In genomic region chr7:111931958-111932357, GRCh38 we compare ENCODE assay signal across 34 cellular contexts.
DNase-seq lines count a peak whose midpoint lies in the region; ATAC-seq and TF ChIP-seq lines count a peak whose summit lies in the region.
"Had no signal": no experiment of that assay in that cellular context is flagged by ENCODE, and none has a peak within 500 bp of the region (broad histone marks: within the 10 kb centered on the region; RNA-seq: fewer than 3 reads in every experiment).

No MANE protein-coding gene starts in this region.

- H3K4me3 Mint-ChIP-seq in MCF 10A (ENCODE audit: unreplicated experiment), result no peak overlapping the region
- no peak overlapping the region for H3K4me3 Mint-ChIP-seq in activated naive CD4-positive, alpha-beta T cell treated with anti-CD3 and anti-CD28 coated beads for 36 hours
- H3K4me3 Mint-ChIP-seq in natural killer cell treated with Interleukin-12 subunit alpha and Interleukin-12 subunit beta and Interleukin-15 and Interleukin-18, amount 100 ng/mL, for 72 hours, result no peak overlapping the region
- H3K4me3 Mint-ChIP-seq: activated CD4-positive, alpha-beta T cell treated with anti-CD3 and anti-CD28 coated beads, Interleukin-2, amount 10 ng/mL, durations not matched to agents 24 days and 14 days; activated naive CD8-positive, alpha-beta T cell; immature natural killer cell; neural progenitor cell had no signal

- H3K27ac ChIP-seq in breast epithelium (peak overlapping the region; percentile 74 to 88), fibroblast of lung (ENCODE audit: insufficient read depth, low read length) (no peak overlapping the region)
- H3K27ac ChIP-seq: GM23248, KMS-11, neural progenitor cell, thoracic aorta had no signal

- no peak overlapping the region for H3K4me3 ChIP-seq in breast epithelium
- H3K4me3 ChIP-seq in fibroblast of lung (replicated peaks in 1 of 4; ENCODE audit: control extremely low read depth in 1 of 4, insufficient read depth in 1 of 4, low read depth in 3 of 4, low read length in 4 of 4), result no peak overlapping the region
- H3K4me3 ChIP-seq: GM23248, neural progenitor cell, pancreas, SJCRH30, thoracic aorta, uterus had no signal

- H3K9me3 Mint-ChIP-seq in MCF 10A (ENCODE audit: unreplicated experiment), result no peaks in the 10 kb centered on the region
- H3K9me3 Mint-ChIP-seq in activated naive CD4-positive, alpha-beta T cell treated with anti-CD3 and anti-CD28 coated beads for 36 hours, result no peaks in the 10 kb centered on the region
- H3K9me3 Mint-ChIP-seq in natural killer cell treated with Interleukin-12 subunit alpha and Interleukin-12 subunit beta and Interleukin-15 and Interleukin-18, amount 100 ng/mL, for 72 hours, result peaks cover 4% of the 10 kb centered on the region
- H3K9me3 Mint-ChIP-seq: activated CD4-positive, alpha-beta T cell treated with anti-CD3 and anti-CD28 coated beads, Interleukin-2, amount 10 ng/mL, durations not matched to agents 24 days and 14 days; neural progenitor cell had no signal

- no peak overlapping the region for H3K4me2 ChIP-seq in fibroblast of lung (ENCODE audit: extremely low read depth, insufficient read depth, low read length)
- H3K4me2 ChIP-seq: KMS-11, neural progenitor cell had no signal

- H3K79me2 ChIP-seq in fibroblast of lung (ENCODE audit: control insufficient read depth, insufficient read depth, low read length), result no peaks in the 10 kb centered on the region

- intact Hi-C loops in breast epithelium (cut with DNase I; ENCODE audit: low total_unique reads), result no loop called here
- intact Hi-C loops in MCF 10A (cut with micrococcal nuclease), result no loop called here
- intact Hi-C loops in activated naive CD4-positive, alpha-beta T cell treated with anti-CD3 and anti-CD28 coated beads for 36 hours (cut with micrococcal nuclease), result no loop called here

- H4K20me1 ChIP-seq in fibroblast of lung (ENCODE audit: control insufficient read depth, extremely low read depth, insufficient read depth, low read length), result no peaks in the 10 kb centered on the region

- H3K36me3 ChIP-seq in breast epithelium (no peaks in the 10 kb centered on the region), fibroblast of lung (ENCODE audit: control insufficient read depth, insufficient read depth, low read length) (no peaks in the 10 kb centered on the region)
- H3K36me3 ChIP-seq: neural progenitor cell, pancreas, SJCRH30, thoracic aorta, uterus had no signal

- H2AFZ ChIP-seq in fibroblast of lung (ENCODE audit: low read length), result no peak overlapping the region
- H2AFZ ChIP-seq: GM23248, neural progenitor cell had no signal

- TF ChIP-seq POLR2A in breast epithelium (IDR thresholded peaks at IDR 0.05), result no peak

- no peak for DNase-seq in breast epithelium (ENCODE audit: low spot score in 2 of 2)
- DNase-seq in MCF 10A (ENCODE audit: unreplicated experiment), result no peak
- peak; percentile 84 for DNase-seq in amniotic epithelial cell (ENCODE audit: low read depth)
- DNase-seq in fibroblast of lung (ENCODE audit: low read depth in 2 of 2), result peak; percentile 15 to 48
- DNase-seq in renal cortical epithelial cell (ENCODE audit: low read depth), result peak; percentile 63
- DNase-seq in activated naive CD4-positive, alpha-beta T cell treated with anti-CD3 and anti-CD28 coated beads for 36 hours, result no peak
- no peak for DNase-seq in natural killer cell treated with Interleukin-12 subunit alpha and Interleukin-12 subunit beta and Interleukin-15 and Interleukin-18, amount 100 ng/mL, for 72 hours (ENCODE audit: low spot score)
- DNase-seq in T-helper 1 cell, result no peak
- DNase-seq: 8988T; activated CD4-positive, alpha-beta T cell treated with anti-CD3 and anti-CD28 coated beads, Interleukin-2, amount 10 ng/mL, durations not matched to agents 24 days and 14 days; activated CD8-positive, alpha-beta memory T cell treated with anti-CD3 and anti-CD28 coated beads for 24 hours; activated T-cell treated with anti-CD3 and anti-CD28 coated beads for 4 hours; anterior cingulate cortex; C1 segment of cervical spinal cord; caudate nucleus; COR-L47; cortex of kidney; DMS79 treated with DMSO at 0.1 percent for 48 hours; immature natural killer cell; mesendoderm; NCI-H1436; NCI-H2081 treated with DMSO at 0.1 percent for 48 hours; NCI-H345; pancreas; small intestine; stimulated activated naive CD4-positive, alpha-beta T cell; uterus had no signal

- H3K9me3 ChIP-seq in breast epithelium (no peaks in the 10 kb centered on the region), fibroblast of lung (ENCODE audit: control insufficient read depth, insufficient read depth, low read depth, low read length) (no peaks in the 10 kb centered on the region)
- H3K9me3 ChIP-seq: pancreas, SJCRH30, thoracic aorta, uterus had no signal

- POLR2A ChIA-PET in MCF 10A (lab: Yijun Ruan, JAX), result no interaction called here

- H3K27me3 ChIP-seq in breast epithelium, result no peaks in the 10 kb centered on the region
- no peaks in the 10 kb centered on the region for H3K27me3 ChIP-seq in fibroblast of lung (ENCODE audit: control insufficient read depth, insufficient read depth, low read length)
- H3K27me3 ChIP-seq: neural progenitor cell, pancreas, SJCRH30, uterus had no signal

- peaks cover 8% of the 10 kb centered on the region for H3K4me1 Mint-ChIP-seq in MCF 10A (ENCODE audit: insufficient read depth, unreplicated experiment)
- peaks cover 7% of the 10 kb centered on the region for H3K4me1 Mint-ChIP-seq in activated naive CD4-positive, alpha-beta T cell treated with anti-CD3 and anti-CD28 coated beads for 36 hours (ENCODE audit: low read depth)
- no peaks in the 10 kb centered on the region for H3K4me1 Mint-ChIP-seq in natural killer cell treated with Interleukin-12 subunit alpha and Interleukin-12 subunit beta and Interleukin-15 and Interleukin-18, amount 100 ng/mL, for 72 hours (ENCODE audit: low read depth in 2 of 2)
- H3K4me1 Mint-ChIP-seq: activated CD4-positive, alpha-beta T cell treated with anti-CD3 and anti-CD28 coated beads, Interleukin-2, amount 10 ng/mL, durations not matched to agents 24 days and 14 days; immature natural killer cell had no signal

- ATAC-seq in natural killer cell treated with Interleukin-12 subunit alpha and Interleukin-12 subunit beta and Interleukin-15 and Interleukin-18, amount 100 ng/mL, for 72 hours, result no peak
- ATAC-seq: left lobe of liver had no signal

- no peaks in the 10 kb centered on the region for H3K27me3 Mint-ChIP-seq in MCF 10A (ENCODE audit: insufficient read depth, unreplicated experiment)
- H3K27me3 Mint-ChIP-seq in activated naive CD4-positive, alpha-beta T cell treated with anti-CD3 and anti-CD28 coated beads for 36 hours (ENCODE audit: low read depth), result no peaks in the 10 kb centered on the region
- no peaks in the 10 kb centered on the region for H3K27me3 Mint-ChIP-seq in natural killer cell treated with Interleukin-12 subunit alpha and Interleukin-12 subunit beta and Interleukin-15 and Interleukin-18, amount 100 ng/mL, for 72 hours
- H3K27me3 Mint-ChIP-seq: activated CD4-positive, alpha-beta T cell treated with anti-CD3 and anti-CD28 coated beads, Interleukin-2, amount 10 ng/mL, durations not matched to agents 24 days and 14 days had no signal

- H3K27ac Mint-ChIP-seq in MCF 10A (ENCODE audit: low read depth, unreplicated experiment), result no peak overlapping the region
- H3K27ac Mint-ChIP-seq in activated naive CD4-positive, alpha-beta T cell treated with anti-CD3 and anti-CD28 coated beads for 36 hours, result no peak overlapping the region
- H3K27ac Mint-ChIP-seq in natural killer cell treated with Interleukin-12 subunit alpha and Interleukin-12 subunit beta and Interleukin-15 and Interleukin-18, amount 100 ng/mL, for 72 hours, result no peak overlapping the region
- H3K27ac Mint-ChIP-seq: activated CD4-positive, alpha-beta T cell treated with anti-CD3 and anti-CD28 coated beads, Interleukin-2, amount 10 ng/mL, durations not matched to agents 24 days and 14 days; activated naive CD8-positive, alpha-beta T cell; immature natural killer cell; neural progenitor cell had no signal

- H3K9ac ChIP-seq in fibroblast of lung (ENCODE audit: insufficient read depth, low read length), result no peak overlapping the region
- H3K9ac ChIP-seq: GM23248, KMS-11, neural progenitor cell had no signal

- H3K4me1 ChIP-seq in breast epithelium (no peaks in the 10 kb centered on the region), fibroblast of lung (ENCODE audit: control insufficient read depth, extremely low read depth, insufficient read depth, low read length) (peaks cover 2% of the 10 kb centered on the region)
- H3K4me1 ChIP-seq: pancreas, uterus had no signal

- BruUV-seq in MCF 10A (replicated peaks; lab: Mats Ljungman, UMichigan), result no TSS peak

- TF ChIP-seq CTCF in breast epithelium (IDR thresholded peaks at IDR 0.05) (no peak), MCF 10A (IDR thresholded peaks at IDR 0.05; ENCODE audit: unreplicated experiment) (no peak), fibroblast of lung (conservative IDR thresholded peaks at IDR 0.05 in 1 of 2, IDR thresholded peaks at IDR 0.05 in 1 of 2; ENCODE audit: low read depth in 1 of 2, low read length in 2 of 2) (no peak)

- H3K36me3 Mint-ChIP-seq in MCF 10A (ENCODE audit: insufficient read depth, unreplicated experiment), result peaks cover 19% of the 10 kb centered on the region
- no peaks in the 10 kb centered on the region for H3K36me3 Mint-ChIP-seq in activated naive CD4-positive, alpha-beta T cell treated with anti-CD3 and anti-CD28 coated beads for 36 hours (ENCODE audit: low read depth)
- no peaks in the 10 kb centered on the region for H3K36me3 Mint-ChIP-seq in natural killer cell treated with Interleukin-12 subunit alpha and Interleukin-12 subunit beta and Interleukin-15 and Interleukin-18, amount 100 ng/mL, for 72 hours
- H3K36me3 Mint-ChIP-seq: activated naive CD8-positive, alpha-beta T cell; immature natural killer cell had no signal

- CTCF ChIA-PET in MCF 10A (lab: Yijun Ruan, JAX), result interaction anchor here (0.8 to 2.7 kb wide), 2 partner anchors 22 to 520 kb away, joined by 4 to 10 read pairs; no protein-coding TSS in a partner anchor
- CTCF ChIA-PET in activated naive CD4-positive, alpha-beta T cell treated with anti-CD3 and anti-CD28 coated beads for 36 hours (lab: Charles Lee), result no interaction called here

Comparison
In these comparisons a context has a peak if more than half of its experiments do, and no peak if none do; other contexts are left out.
1. DNase-seq: peak in amniotic epithelial cell (single experiment), fibroblast of lung (2 of 2) and renal cortical epithelial cell (single experiment); none in breast epithelium (0 of 2), MCF 10A (single experiment), activated naive CD4-positive, alpha-beta T cell treated with anti-CD3 and anti-CD28 coated beads for 36 hours (single experiment), natural killer cell treated with Interleukin-12 subunit alpha and Interleukin-12 subunit beta and Interleukin-15 and Interleukin-18, amount 100 ng/mL, for 72 hours (single experiment) and T-helper 1 cell (0 of 5).